Comparison of ENCODE assay signal across 33 cellular contexts in the genomic region with DNA sequence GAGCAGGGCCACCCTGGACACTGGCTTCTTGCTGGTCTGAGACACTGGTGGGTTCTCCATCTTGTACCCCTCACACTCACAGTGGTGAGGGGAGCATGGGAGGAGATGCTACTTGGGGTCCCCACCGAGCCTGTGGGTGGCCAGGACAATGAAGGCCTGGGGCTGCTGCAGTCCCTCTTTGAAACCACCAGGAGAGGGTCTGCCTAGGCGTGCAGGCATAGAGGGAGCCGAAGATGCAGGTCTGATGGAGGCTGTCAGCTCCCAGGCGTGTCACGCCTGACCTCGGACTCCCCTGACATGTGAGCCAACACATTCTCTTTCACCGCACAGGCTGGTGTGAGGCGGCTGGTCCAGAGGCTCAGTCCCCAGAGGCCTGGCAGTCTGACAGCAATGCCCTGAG.
"Had no signal": no experiment of that assay in that cellular context is flagged by ENCODE, and none has a peak within 500 bp of the region (broad histone marks: within the 10 kb centered on the region; RNA-seq: fewer than 3 reads in every experiment).

No MANE protein-coding gene starts in this region.

- H3K9me3 Mint-ChIP-seq: activated naive CD8-positive, alpha-beta T cell treated with anti-CD3 and anti-CD28 coated beads for 36 hours; activated T-helper 1 cell treated with anti-CD3 and anti-CD28 coated beads, Interleukin-12 subunit alpha, Interleukin-12 subunit beta, Interleukin-2, Interleukin-4 antibody, amounts not matched to agents 30 ng/mL and 10 ng/mL and 1 ng/mL, durations not matched to agents 14 hours and 24 hours and 36 hours; natural killer cell treated with Interleukin-12 subunit alpha and Interleukin-12 subunit beta and Interleukin-15 and Interleukin-18, amount 100 ng/mL, for 72 hours; T-helper 1 cell treated with Interleukin-12 subunit alpha and Interleukin-12 subunit beta and Interleukin-4 antibody, amounts not matched to agents 30 μg/mL and 1 μg/mL, for 36 hours had no signal

- H3K9me3 ChIP-seq: adrenal gland, body of pancreas, colonic mucosa, lower lobe of right lung, sigmoid colon, suprapubic skin, tibial artery had no signal

- H3K27me3 ChIP-seq: adrenal gland, body of pancreas, colonic mucosa, gastroesophageal sphincter, sigmoid colon, suprapubic skin, tibial artery had no signal

- H3K4me1 Mint-ChIP-seq: activated naive CD8-positive, alpha-beta T cell treated with anti-CD3 and anti-CD28 coated beads for 36 hours had no signal

- H3K36me3 Mint-ChIP-seq: natural killer cell treated with Interleukin-12 subunit alpha and Interleukin-12 subunit beta and Interleukin-15 and Interleukin-18, amount 100 ng/mL, for 72 hours had no signal

- H3K27ac Mint-ChIP-seq: activated naive CD4-positive, alpha-beta T cell treated with anti-CD3 and anti-CD28 coated beads for 36 hours; activated naive CD8-positive, alpha-beta T cell treated with anti-CD3 and anti-CD28 coated beads for 36 hours; activated T-helper 1 cell treated with anti-CD3 and anti-CD28 coated beads, Interleukin-12 subunit alpha, Interleukin-12 subunit beta, Interleukin-2, Interleukin-4 antibody, amounts not matched to agents 30 ng/mL and 10 ng/mL and 1 ng/mL, durations not matched to agents 14 hours and 24 hours and 36 hours; natural killer cell treated with Interleukin-12 subunit alpha and Interleukin-12 subunit beta and Interleukin-15 and Interleukin-18, amount 100 ng/mL, for 72 hours; progenitor cell of endocrine pancreas; T-helper 1 cell treated with Interleukin-12 subunit alpha and Interleukin-12 subunit beta and Interleukin-4 antibody, amounts not matched to agents 30 μg/mL and 1 μg/mL, for 36 hours had no signal

- H3K27me3 Mint-ChIP-seq: activated naive CD8-positive, alpha-beta T cell treated with anti-CD3 and anti-CD28 coated beads for 36 hours; natural killer cell treated with Interleukin-12 subunit alpha and Interleukin-12 subunit beta and Interleukin-15 and Interleukin-18, amount 100 ng/mL, for 72 hours; progenitor cell of endocrine pancreas had no signal

- H3K36me3 ChIP-seq: colonic mucosa had no signal

- H3K4me1 ChIP-seq: adrenal gland, colonic mucosa, gastroesophageal sphincter, lower lobe of right lung, sigmoid colon, suprapubic skin, tibial artery had no signal

- H3K4me3 ChIP-seq: adrenal gland, body of pancreas, colonic mucosa, gastroesophageal sphincter, lower lobe of right lung, sigmoid colon, smooth muscle cell, suprapubic skin, tibial artery had no signal

- H3K4me3 Mint-ChIP-seq: activated naive CD4-positive, alpha-beta T cell treated with anti-CD3 and anti-CD28 coated beads for 36 hours; activated naive CD8-positive, alpha-beta T cell treated with anti-CD3 and anti-CD28 coated beads for 36 hours; activated T-helper 1 cell treated with anti-CD3 and anti-CD28 coated beads, Interleukin-12 subunit alpha, Interleukin-12 subunit beta, Interleukin-2, Interleukin-4 antibody, amounts not matched to agents 30 ng/mL and 10 ng/mL and 1 ng/mL, durations not matched to agents 14 hours and 24 hours and 36 hours; natural killer cell treated with Interleukin-12 subunit alpha and Interleukin-12 subunit beta and Interleukin-15 and Interleukin-18, amount 100 ng/mL, for 72 hours; T-helper 1 cell treated with Interleukin-12 subunit alpha and Interleukin-12 subunit beta and Interleukin-4 antibody, amounts not matched to agents 30 μg/mL and 1 μg/mL, for 36 hours had no signal

- H3K4me2 ChIP-seq: smooth muscle cell had no signal

- DNase-seq: activated CD4-positive, alpha-beta T cell treated with anti-CD3 and anti-CD28 coated beads for 48 hours; activated CD4-positive, alpha-beta T cell treated with anti-CD3 and anti-CD28 coated beads, Interleukin-2, amount 50 U/mL, for 48 hours; activated CD8-positive, alpha-beta memory T cell treated with anti-CD3 and anti-CD28 coated beads, Interleukin-2, amount 50 U/mL, for 4 hours; activated effector memory CD4-positive, alpha-beta T cell treated with anti-CD3 and anti-CD28 coated beads, Interleukin-2, amount 50 U/mL, for 16 hours; activated naive CD4-positive, alpha-beta T cell treated with anti-CD3 and anti-CD28 coated beads for 36 hours; activated naive CD8-positive, alpha-beta T cell treated with anti-CD3 and anti-CD28 coated beads for 36 hours; activated T-cell treated with anti-CD3 and anti-CD28 coated beads, Interleukin-2, amount 50 U/mL, for 1 hour; aorta; body of pancreas; colonic mucosa; effector CD8-positive, alpha-beta T cell; erythroblast; hippocampal formation; lower lobe of right lung; mesenchymal stem cell; retina; sigmoid colon; stimulated activated CD4-positive, alpha-beta T cell treated with anti-CD3 and anti-CD28 coated beads, Interleukin-1b, Interleukin-23, amount 100 ng/mL, for 48 hours; stimulated activated naive CD4-positive, alpha-beta T cell; SW 1271; T-helper 9 cell; tibial artery had no signal

- ATAC-seq: activated CD4-positive, CD25-positive, alpha-beta regulatory T cell treated with anti-CD3 and anti-CD28 coated beads, Interleukin-2, amount 50 U/mL, for 24 hours; body of pancreas; gastroesophageal sphincter; left lobe of liver; lower lobe of right lung; natural killer cell treated with Interleukin-12 subunit alpha and Interleukin-12 subunit beta and Interleukin-15 and Interleukin-18, amount 100 ng/mL, for 72 hours had no signal

- H3K27ac ChIP-seq: adrenal gland, body of pancreas, colonic mucosa, gastroesophageal sphincter, lower lobe of right lung, sigmoid colon, suprapubic skin, tibial artery, VCaP had no signal
